9 cellular contexts compared by ENCODE assay signal in the genomic region with DNA sequence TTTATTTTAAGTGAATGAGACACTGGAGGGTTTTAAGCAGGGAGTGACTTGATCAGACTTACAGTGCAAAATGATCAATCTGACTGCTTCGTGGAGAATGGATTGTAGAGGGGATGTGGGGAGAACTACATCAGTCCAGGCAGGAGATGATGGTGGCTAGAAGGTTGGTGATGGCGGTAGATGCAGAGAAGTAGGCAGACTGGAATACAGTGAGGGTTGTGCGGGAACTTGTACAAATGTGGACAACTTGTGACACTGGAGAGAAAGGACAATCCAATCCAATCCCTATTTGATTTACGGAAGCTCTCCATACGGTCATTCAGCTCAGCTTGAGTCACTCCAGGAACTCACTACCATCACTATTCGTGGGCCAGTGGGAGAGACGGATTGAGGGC. TPM values are rescaled to one million over a fixed set of nuclear protein-coding genes. Genes with fewer than 3 reads are reported as not detected.
DNase-seq lines count a peak whose midpoint lies in the region; ATAC-seq, FAIRE-seq and TF ChIP-seq lines count a peak whose summit lies in the region.
"Had no signal": no experiment of that assay in that cellular context is flagged by ENCODE, and none has a peak within 500 bp of the region (broad histone marks: within the 10 kb centered on the region; RNA-seq: fewer than 3 reads in every experiment).

No MANE protein-coding gene starts in this region.

- H3K9me3 ChIP-seq in SK-N-SH (no peaks in the 10 kb centered on the region), adipocyte (ENCODE audit: control insufficient read depth, low read length) (no peaks in the 10 kb centered on the region), kidney (ENCODE audit: control insufficient read depth in 1 of 2, low read length in 2 of 2) (no peaks in the 10 kb centered on the region), suprapubic skin (no peaks in the 10 kb centered on the region)

- TF ChIP-seq EP300 in SK-N-SH (IDR thresholded peaks at IDR 0.05; ENCODE audit: borderline replicate concordance in 1 of 2, low read depth in 1 of 2, low read length in 1 of 2) (no peak), suprapubic skin (IDR thresholded peaks at IDR 0.05) (no peak)

- H3K79me2 ChIP-seq in SK-N-SH (ENCODE audit: insufficient read depth) = peaks cover 54% of the 10 kb centered on the region

- DNase-seq in SK-N-SH (no peak), adipocyte (ENCODE audit: low read depth) (peak; percentile 73), kidney (no peak), suprapubic skin (ENCODE audit: low spot score in 2 of 2) (no peak), germinal center (ENCODE audit: low spot score) (no peak), GM12891 (ENCODE audit: insufficient read length, low spot score) (no peak), medulla oblongata (ENCODE audit: extremely low spot score) (no peak)

- H3K36me3 ChIP-seq in SK-N-SH (replicated peaks in 1 of 2; ENCODE audit: control insufficient read depth in 1 of 2, insufficient read depth in 2 of 2, low read length in 1 of 2) (peaks cover 11 to 25% of the 10 kb centered on the region in 2 experiments), adipocyte (ENCODE audit: control insufficient read depth, insufficient read depth, low read length, severe bottlenecking) (peaks cover 17% of the 10 kb centered on the region), kidney (ENCODE audit: control insufficient read depth in 1 of 2, insufficient read depth in 2 of 2, low read length in 2 of 2) (peaks cover 3 to 9% of the 10 kb centered on the region in 2 donors), suprapubic skin (peaks cover 16% of the 10 kb centered on the region)

- peaks cover 13 to 32% of the 10 kb centered on the region in 2 experiments; a peak in 3 of 4 replicates for H3K4me1 ChIP-seq in SK-N-SH (ENCODE audit: control insufficient read depth in 1 of 2, insufficient read depth in 2 of 2, low read depth in 1 of 2, low read length in 1 of 2)
- peaks cover 30% of the 10 kb centered on the region for H3K4me1 ChIP-seq in adipocyte (ENCODE audit: control insufficient read depth, insufficient read depth, low read length)
- H3K4me1 ChIP-seq in kidney (ENCODE audit: control insufficient read depth in 1 of 2, insufficient read depth in 1 of 2, low read depth in 1 of 2, low read length in 2 of 2) = peaks cover 0 to 17% of the 10 kb centered on the region in 2 donors
- H3K4me1 ChIP-seq in suprapubic skin = peaks cover 44% of the 10 kb centered on the region

- no peak for FAIRE-seq in kidney (lab: Jason Lieb, UNC)
- FAIRE-seq in GM12891 (lab: Jason Lieb, UNC) = no peak
- FAIRE-seq: A204.1 had no signal

- peaks cover 13% of the 10 kb centered on the region for H3F3A ChIP-seq in SK-N-SH (replicated peaks; ENCODE audit: insufficient read depth)

- TF ChIP-seq CTCF in SK-N-SH (IDR thresholded peaks at IDR 0.05) (no peak), kidney (IDR thresholded peaks at IDR 0.05; ENCODE audit: borderline replicate concordance, extremely low read depth, insufficient read depth) (no peak), suprapubic skin (IDR thresholded peaks at IDR 0.05) (no peak)

- peak overlapping the region; percentile 85 to 88 for H3K27ac ChIP-seq in SK-N-SH (ENCODE audit: low read depth in 2 of 2, low read length in 1 of 2)
- peak overlapping the region; percentile 87 to 90 for H3K27ac ChIP-seq in kidney (ENCODE audit: low read depth in 2 of 2, low read length in 2 of 2)
- peak overlapping the region; percentile 95 for H3K27ac ChIP-seq in suprapubic skin

- no peak for ATAC-seq in SK-N-SH treated with all-trans-retinoic acid at 6 μM for 48 hours

- peaks cover 12% of the 10 kb centered on the region for H4K20me1 ChIP-seq in SK-N-SH (ENCODE audit: insufficient read depth)

- no peaks in the 10 kb centered on the region for H3K27me3 ChIP-seq in SK-N-SH (ENCODE audit: insufficient read depth)
- no peaks in the 10 kb centered on the region for H3K27me3 ChIP-seq in adipocyte (replicated peaks; ENCODE audit: control insufficient read depth, insufficient read depth, low read length)
- H3K27me3 ChIP-seq in suprapubic skin = no peaks in the 10 kb centered on the region

- no peak for TF ChIP-seq POLR2A in suprapubic skin (IDR thresholded peaks at IDR 0.05)
- no peak for TF ChIP-seq POLR2A in GM12891 (IDR thresholded peaks at IDR 0.05; ENCODE audit: low read depth, low read length)

- peak overlapping the region; percentile 95 for H3K9ac ChIP-seq in SK-N-SH
- peak overlapping the region; percentile 98 for H3K9ac ChIP-seq in adipocyte (ENCODE audit: low read length)
- H3K9ac ChIP-seq in kidney (ENCODE audit: low read length in 2 of 2) = peak overlapping the region; percentile 93 to 98

- H3K9me2 ChIP-seq in SK-N-SH = no peaks in the 10 kb centered on the region

- H3K4me2 ChIP-seq in SK-N-SH = peak overlapping the region; percentile 96

- intact Hi-C loops in kidney (cut with DNase I) = loop anchor here (5.0 to 10.0 kb wide), 2 partner anchors 168 to 365 kb away; no protein-coding TSS in a partner anchor

- WGBS in SK-N-SH (ENCODE audit: low lambda C conversion rate) = 8% methylated on average over 7 of the region's 7 CpGs
- WGBS in suprapubic skin = 19% methylated on average over 7 of the region's 7 CpGs

- H3K4me3 ChIP-seq in SK-N-SH (ENCODE audit: low read depth in 2 of 2, low read length in 1 of 2) = peak overlapping the region; percentile 83 to 96
- peak overlapping the region; percentile 98 for H3K4me3 ChIP-seq in adipocyte (ENCODE audit: low read length)
- peak overlapping the region; percentile 87 to 98 for H3K4me3 ChIP-seq in kidney (ENCODE audit: low read length in 2 of 2)
- peak overlapping the region; percentile 89 for H3K4me3 ChIP-seq in suprapubic skin

- peak overlapping the region; percentile 85 for H2AFZ ChIP-seq in SK-N-SH (ENCODE audit: low read depth)

- CTCF ChIA-PET in SK-N-SH (lab: Yijun Ruan, JAX) = interaction anchor here (1.0 to 4.5 kb wide), 10 partner anchors 9 to 363 kb away, joined by 3 to 29 read pairs (median 4); a partner anchor contains a TSS

- no peak for TF ChIP-seq RAD21 in SK-N-SH (IDR thresholded peaks at IDR 0.05; ENCODE audit: low read length)

- POLR2A ChIA-PET in SK-N-SH (lab: Yijun Ruan, JAX) = interaction anchor here (0.7 to 1.1 kb wide), 4 partner anchors 9 to 450 kb away, joined by 3 read pairs; no protein-coding TSS in a partner anchor

TF ChIP-seq in SK-N-SH, 30 proteins besides CTCF, POLR2A, EP300 and RAD21 (continues in another document):
- TF ChIP-seq MXI1 (IDR thresholded peaks at IDR 0.05; ENCODE audit: low read depth, low read length) = no peak

TF ChIP-seq in SK-N-SH treated with all-trans-retinoic acid at 6 μM for 48 hours, 23 proteins besides CTCF, POLR2A, EP300 and RAD21 (continues in another document):
- TF ChIP-seq ZC3H10 (CRISPR knock-in tag; IDR thresholded peaks at IDR 0.05) (no peak), SNAI2 (CRISPR knock-in tag; IDR thresholded peaks at IDR 0.05) (no peak), ZNF565 (CRISPR knock-in tag; conservative IDR thresholded peaks at IDR 0.05; ENCODE audit: low read depth) (no peak)

TF ChIP-seq in GM12891, 5 proteins besides CTCF, POLR2A, EP300 and RAD21:
- TF ChIP-seq TAF1 (IDR thresholded peaks at IDR 0.05; ENCODE audit: low read depth, low read length) (no peak), SPI1 (IDR thresholded peaks at IDR 0.05; ENCODE audit: low read depth, low read length) (no peak), POLR2AphosphoS5 (IDR thresholded peaks at IDR 0.05; ENCODE audit: low read depth, low read length) (no peak), PAX5 (IDR thresholded peaks at IDR 0.05; ENCODE audit: insufficient read depth, low read length, severe bottlenecking) (no peak), POU2F2 (IDR thresholded peaks at IDR 0.05; ENCODE audit: low read depth, low read length) (no peak)

RNA-seq across cellular contexts. Expression of a gene that starts 0.6 kb away (rescaled TPM):
- polyA plus RNA-seq in SK-N-SH (2012; rRNA removed) (4.7 and 4.8 TPM in 2 replicates), kidney (ENCODE audit: insufficient read depth, low read depth, low replicate concordance) (7.0 TPM)
- polyA plus RNA-seq in SK-N-SH (2012; cell fraction: cytosol; rRNA removed) = 4.2 and 4.7 TPM in 2 replicates
- polyA plus RNA-seq in SK-N-SH (2012; cell fraction: nucleus; rRNA removed) = 4.2 and 6.3 TPM in 2 replicates
- total RNA-seq in kidney (6.0 TPM), suprapubic skin (1 to 10 TPM; 3.5 to 6.0 (median 4.5) TPM)
- 2.4 TPM for polyA plus RNA-seq in GM12891 (2012; ENCODE audit: low read depth, missing spikeins)

RNA-seq across cellular contexts. Expression of a gene that starts 0.7 kb away (rescaled TPM):
- 28.8 and 39.9 TPM in 2 replicates for polyA plus RNA-seq in SK-N-SH (2012; rRNA removed)
- polyA plus RNA-seq in SK-N-SH (2012; cell fraction: cytosol; rRNA removed) = 21.3 and 23.0 TPM in 2 replicates
- polyA plus RNA-seq in SK-N-SH (2012; cell fraction: nucleus; rRNA removed) = 80.4 and 109 TPM in 2 replicates
- 29.3 TPM for total RNA-seq in kidney
- polyA plus RNA-seq in kidney (ENCODE audit: insufficient read depth, low read depth, low replicate concordance) = 9.5 TPM
- total RNA-seq in suprapubic skin = 10 to 100 TPM; 28.8 to 59.3 (median 31.4) TPM
- polyA plus RNA-seq in GM12891 (2012; ENCODE audit: low read depth, missing spikeins) = 19.3 TPM

RNA-seq across cellular contexts. Expression of a gene that starts 39.3 kb away (rescaled TPM):
- 1.3 and 1.9 TPM in 2 replicates for polyA plus RNA-seq in SK-N-SH (2012; rRNA removed)
- polyA plus RNA-seq in SK-N-SH (2012; cell fraction: cytosol; rRNA removed) = 2.0 TPM in 2 replicates
- 0.89 and 1.7 TPM in 2 replicates for polyA plus RNA-seq in SK-N-SH (2012; cell fraction: nucleus; rRNA removed)
- total RNA-seq in kidney = 18.4 TPM
- 2.2 TPM for polyA plus RNA-seq in kidney (ENCODE audit: insufficient read depth, low read depth, low replicate concordance)
- total RNA-seq in suprapubic skin = 10 to 100 TPM; 29.9 to 62.2 (median 46.0) TPM
- 0.89 TPM for polyA plus RNA-seq in GM12891 (2012; ENCODE audit: low read depth, missing spikeins)

RNA-seq across cellular contexts. Expression of a gene that starts 55.3 kb away (rescaled TPM):
- polyA plus RNA-seq in SK-N-SH (2012; rRNA removed) (0.05 and 0.06 TPM in 2 replicates), kidney (ENCODE audit: insufficient read depth, low read depth, low replicate concordance) (not detected)
- polyA plus RNA-seq in SK-N-SH (2012; cell fraction: cytosol; rRNA removed) = 0.06 and 0.07 TPM in 2 replicates
- polyA plus RNA-seq in SK-N-SH (2012; cell fraction: nucleus; rRNA removed) = 0.11 and 0.14 TPM in 2 replicates
- total RNA-seq in kidney (0.03 TPM), suprapubic skin (1 to 10 TPM in 3 of 4 donors, under 1 TPM in 1; 0.17 to 2.9 (median 1.3) TPM)
- polyA plus RNA-seq in GM12891 (2012; ENCODE audit: low read depth, missing spikeins) = 0.03 TPM
